8 cellular contexts compared by ENCODE assay signal in genomic region chr18:79068946-79069791, GRCh38. TPM values are rescaled to one million over a fixed set of nuclear protein-coding genes. Genes with fewer than 3 reads are reported as not detected.
DNase-seq lines count a peak whose midpoint lies in the region; ATAC-seq lines count a peak whose summit lies in the region.

TSS of gene ATP9B (plus strand) at chr18:79069394. CDS start at chr18:79069411, 17 bp downstream.

- no peaks in the 10 kb centered on the region for H3K27me3 ChIP-seq in CD4-positive, alpha-beta memory T cell (ENCODE audit: insufficient read depth, low read length)

- CTCF ChIA-PET in CD4-positive, alpha-beta memory T cell (lab: Charles Lee; ENCODE audit: partially characterized antibody) = no interaction called here

- H3K27me3 Mint-ChIP-seq in CD4-positive, alpha-beta memory T cell = peaks cover 0 to 5% of the 10 kb centered on the region in 2 donors

- peak; percentile 87 for ATAC-seq in GM19438 (IDR thresholded peaks at IDR 0.05; ENCODE audit: low read depth, unreplicated experiment)
- peak; percentile 50 for ATAC-seq in HG03575 (IDR thresholded peaks at IDR 0.05; ENCODE audit: extremely low read depth, insufficient number of reproducible peaks, low FRiP score, unreplicated experiment)

- peak within 1 kb of the TSS; percentile 90 to 100 (median 95) for H3K4me3 Mint-ChIP-seq in CD4-positive, alpha-beta memory T cell

- intact Hi-C loops in CD4-positive, alpha-beta memory T cell (cut with micrococcal nuclease) = loop anchor here (2.0 to 10.0 kb wide), 3 partner anchors 178 to 453 kb away; no protein-coding TSS in a partner anchor

- no peaks in the 10 kb centered on the region for H3K9me3 ChIP-seq in CD4-positive, alpha-beta memory T cell (ENCODE audit: control insufficient read depth in 1 of 2, low read length in 2 of 2)

- peak within 1 kb of the TSS; percentile 99 to 100 (median 99) for H3K27ac Mint-ChIP-seq in CD4-positive, alpha-beta memory T cell

- peaks cover 28 to 66% (median 43%) of the 10 kb centered on the region in 4 donors for H3K4me1 Mint-ChIP-seq in CD4-positive, alpha-beta memory T cell

- peaks cover 17% of the 10 kb centered on the region in 2 donors for H3K36me3 Mint-ChIP-seq in CD4-positive, alpha-beta memory T cell

- peak within 1 kb of the TSS; percentile 65 to 69 for H3K4me3 ChIP-seq in CD4-positive, alpha-beta memory T cell (ENCODE audit: low read length in 2 of 2)

- H3K36me3 ChIP-seq in CD4-positive, alpha-beta memory T cell (ENCODE audit: insufficient read depth, low read length) = no peaks in the 10 kb centered on the region

- peaks cover 0 to 8% (median 0%) of the 10 kb centered on the region in 8 donors for H3K9me3 Mint-ChIP-seq in CD4-positive, alpha-beta memory T cell

- POLR2A ChIA-PET in CD4-positive, alpha-beta memory T cell (lab: Charles Lee; ENCODE audit: partially characterized antibody) = interaction anchor here (0.6 to 1.5 kb wide), 7 partner anchors 45 to 964 kb away, joined by 3 to 9 read pairs (median 4); partner anchors contain the start of gene CTDP1

- DNase-seq in CD4-positive, alpha-beta memory T cell = peak; percentile 97 to 100 (median 99)
- DNase-seq in NK-92 (lab: John Stamatoyannopoulos, UW; ENCODE audit: unreplicated experiment) = peak; percentile 72
- peak; percentile 97 to 98 for DNase-seq in activated CD8-positive, alpha-beta memory T cell treated with anti-CD3 and anti-CD28 coated beads for 1 hour (ENCODE audit: extremely low read depth in 1 of 2, low read depth in 1 of 2)
- DNase-seq in effector CD4-positive, alpha-beta T cell = peak; percentile 98
- peak; percentile 99 for DNase-seq in lung microvascular endothelial cell (ENCODE audit: low read depth in 2 of 2)
- peak; percentile 97 to 99 (median 98) for DNase-seq in stimulated activated CD4-positive, alpha-beta T cell treated with anti-CD3 and anti-CD28 coated beads, TNF-alpha, amount 100 ng/mL, for 48 hours (ENCODE audit: low read depth in 3 of 3)

- peak within 1 kb of the TSS; percentile 98 for H3K27ac ChIP-seq in CD4-positive, alpha-beta memory T cell (ENCODE audit: low read depth, low read length)

- H3K4me1 ChIP-seq in CD4-positive, alpha-beta memory T cell (ENCODE audit: insufficient read depth, low read length) = peaks cover 36% of the 10 kb centered on the region

RNA-seq across cellular contexts. Expression of gene ATP9B, which starts in this region (rescaled TPM):
- total RNA-seq in CD4-positive, alpha-beta memory T cell = 10 to 100 TPM; 73.2 to 76.4 TPM
- polyA plus RNA-seq in CD4-positive, alpha-beta memory T cell = 10 to 100 TPM; 11.8 to 26.5 TPM
- 19.8 and 29.0 TPM in 2 replicates for total RNA-seq in lung microvascular endothelial cell

Comparison
In these comparisons a context has a peak if more than half of its experiments do, and no peak if none do; other contexts are left out.
1. Peak in every context shown above with its lines: DNase-seq, ATAC-seq, H3K4me3 ChIP-seq and H3K27ac ChIP-seq.